In the genomic region with DNA sequence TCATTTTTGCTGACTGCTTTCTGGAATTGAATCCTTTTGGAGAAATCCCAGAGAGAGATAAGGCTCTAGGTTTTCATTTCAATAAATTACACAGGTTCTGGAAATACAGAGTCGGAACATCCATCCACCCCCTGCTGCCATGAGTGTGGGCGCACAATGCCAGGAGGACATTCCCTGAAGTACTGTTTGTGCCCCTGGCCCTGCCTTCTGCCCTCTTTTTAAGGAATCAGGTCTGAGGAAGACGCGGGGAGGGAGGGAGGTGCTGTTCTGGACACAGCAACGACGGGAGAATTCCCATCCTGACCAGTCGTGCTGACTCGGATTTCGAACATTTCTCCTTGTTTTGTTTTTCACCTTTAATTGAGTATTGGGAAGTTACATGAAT, we compare ENCODE assay signal across 24 cellular contexts.
"Had no signal": no experiment of that assay in that cellular context is flagged by ENCODE, and none has a peak within 500 bp of the region (broad histone marks: within the 10 kb centered on the region; RNA-seq: fewer than 3 reads in every experiment).

No MANE protein-coding gene starts in this region.

- H3K4me1 Mint-ChIP-seq: IgD-negative memory B cell had no signal

- H3K27ac ChIP-seq: HL-60, KMS-11, RWPE1, SJCRH30 had no signal

- H3K9me3 Mint-ChIP-seq: IgD-negative memory B cell had no signal

- H3K4me2 ChIP-seq: KMS-11 had no signal

- ATAC-seq: K562, Panc1, PC-3, SK-N-SH treated with all-trans-retinoic acid at 6 μM for 48 hours had no signal

- H3K9me3 ChIP-seq: SJCRH30 had no signal

- H3K4me3 ChIP-seq: K562, SJCRH30 had no signal

- H3K27me3 Mint-ChIP-seq: IgD-negative memory B cell had no signal

- H3K36me3 Mint-ChIP-seq: IgD-negative memory B cell had no signal

- H3K4me1 ChIP-seq: SJCRH30 had no signal

- H3K36me3 ChIP-seq: SJCRH30 had no signal

- H3K9ac ChIP-seq: KMS-11 had no signal

- DNase-seq: Kasumi-1, MM.1S, NCI-H1092 treated with DMSO at 0.1 percent for 48 hours, NCI-H1436, NCI-H187, NCI-H2029, NCI-H2081 treated with DMSO at 0.1 percent for 48 hours, NCI-H2171, NCI-H226, NCI-H446, NCI-H510A, NCI-H524 treated with DMSO at 0.1 percent for 48 hours, NCI-H69, NCI-H774, PC-3, SHP77, SJCRH30 had no signal

- H3K27ac Mint-ChIP-seq: IgD-negative memory B cell had no signal
